In genomic region chr4:168508683-168509082, GRCh38 we compare ENCODE assay signal across 22 cellular contexts.
"Had no signal": no experiment of that assay in that cellular context is flagged by ENCODE, and none has a peak within 500 bp of the region (broad histone marks: within the 10 kb centered on the region; RNA-seq: fewer than 3 reads in every experiment).

No MANE protein-coding gene starts in this region.

- ATAC-seq: HepG2, K562, SK-N-SH treated with all-trans-retinoic acid at 6 μM for 48 hours had no signal

- H3K27me3 ChIP-seq: SJCRH30 had no signal

- H3K4me1 ChIP-seq: SJCRH30 had no signal

- DNase-seq: Kasumi-1, MM.1S, NCI-H1092 treated with DMSO at 0.1 percent for 48 hours, NCI-H1436, NCI-H187, NCI-H2029, NCI-H2081 treated with DMSO at 0.1 percent for 48 hours, NCI-H2171, NCI-H226, NCI-H446, NCI-H510A, NCI-H524 treated with DMSO at 0.1 percent for 48 hours, NCI-H69, NCI-H774, RPMI8226, SHP77 treated with DMSO at 0.1 percent for 48 hours, SJCRH30 had no signal

- H3K27ac ChIP-seq: KMS-11, SJCRH30 had no signal

- FAIRE-seq: HepG2, K562, RCC 7860 had no signal

- H3K9me3 ChIP-seq: SJCRH30 had no signal

- H3K9ac ChIP-seq: KMS-11 had no signal

- H3K4me2 ChIP-seq: KMS-11 had no signal

- H3K4me3 ChIP-seq: K562, SJCRH30 had no signal
